ENCODE assay signal across 8 cellular contexts in the genomic region with DNA sequence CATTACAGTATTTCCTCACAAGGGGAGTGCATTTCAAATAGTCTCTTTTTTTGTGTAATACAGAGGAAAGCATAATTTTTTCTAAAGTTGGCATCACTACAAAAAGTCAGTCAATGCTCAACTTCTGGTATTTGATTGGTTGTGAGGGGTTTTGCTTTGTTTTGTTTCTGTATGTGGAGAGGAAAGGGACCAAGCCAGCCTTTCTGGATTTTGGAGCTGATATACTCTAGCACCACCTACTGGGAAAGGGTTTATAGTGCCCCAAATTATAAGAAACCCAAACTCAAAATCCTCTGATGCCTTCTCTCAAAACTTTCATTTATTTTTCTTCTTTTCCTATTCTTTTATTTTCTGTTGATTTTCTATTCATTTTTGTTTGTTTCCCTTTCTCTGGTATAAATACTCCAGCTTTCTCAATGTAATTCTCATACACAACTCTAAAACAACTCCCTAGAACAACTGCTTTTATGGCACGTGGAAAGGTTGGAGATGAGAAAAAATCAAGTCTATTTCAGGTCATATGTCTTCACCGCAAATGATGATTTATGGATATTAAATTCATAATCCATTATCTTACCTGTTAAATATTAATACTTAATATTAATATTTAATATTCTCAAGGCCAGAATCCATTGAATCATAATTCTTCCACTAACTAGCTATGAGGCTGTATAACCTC.
DNase-seq lines count a peak whose midpoint lies in the region; ATAC-seq, FAIRE-seq and TF ChIP-seq lines count a peak whose summit lies in the region.

No MANE protein-coding gene starts in this region.

- WGBS in prostate gland = 88% methylated on average over 2 of the region's 2 CpGs

- TF ChIP-seq CTCF in AG09309 (IDR thresholded peaks at IDR 0.05; ENCODE audit: control insufficient read depth, insufficient read depth, low read depth, low read length, missing control alignments) (peak; percentile 84), fibroblast of villous mesenchyme (IDR thresholded peaks at IDR 0.05; ENCODE audit: insufficient read depth, low read depth, low read length) (peak; percentile 87), prostate gland (IDR thresholded peaks at IDR 0.05) (peak; percentile 55 to 65 (median 62))

- H3K79me2 ChIP-seq in Karpas-422 (ENCODE audit: low read length) = no peaks in the 10 kb centered on the region

- no peaks in the 10 kb centered on the region for H3K36me3 Mint-ChIP-seq in activated T-helper 17 cell treated with anti-CD3 and anti-CD28 coated beads, Interleukin-2, amount 50 U/mL, for 72 hours (ENCODE audit: low read depth)

- no peaks in the 10 kb centered on the region for H3K9me2 ChIP-seq in Karpas-422 (replicated peaks; ENCODE audit: insufficient read depth, low read length)

- H3K4me2 ChIP-seq in Karpas-422 (ENCODE audit: low read depth, low read length, poor library complexity, severe bottlenecking) = no peak overlapping the region

- no peak overlapping the region for H3K27ac Mint-ChIP-seq in activated T-helper 17 cell treated with anti-CD3 and anti-CD28 coated beads, Interleukin-2, amount 50 U/mL, for 72 hours

- no peaks in the 10 kb centered on the region for H3K9me3 Mint-ChIP-seq in activated T-helper 17 cell treated with anti-CD3 and anti-CD28 coated beads, Interleukin-2, amount 50 U/mL, for 72 hours

- peak; percentile 83 for FAIRE-seq in GM18507 (lab: Jason Lieb, UNC)

- no peak overlapping the region for H2AFZ ChIP-seq in Karpas-422 (ENCODE audit: low read length)

- no peak overlapping the region for H3K9ac ChIP-seq in Karpas-422 (ENCODE audit: low read length)

- no peaks in the 10 kb centered on the region for H3K4me1 Mint-ChIP-seq in activated T-helper 17 cell treated with anti-CD3 and anti-CD28 coated beads, Interleukin-2, amount 50 U/mL, for 72 hours

- H3K9me3 ChIP-seq in Karpas-422 (ENCODE audit: low read length) = no peaks in the 10 kb centered on the region
- H3K9me3 ChIP-seq in prostate gland = no peaks in the 10 kb centered on the region

- H3K4me3 Mint-ChIP-seq in activated T-helper 17 cell treated with anti-CD3 and anti-CD28 coated beads, Interleukin-2, amount 50 U/mL, for 72 hours = no peak overlapping the region

- no peak overlapping the region for H3K27ac ChIP-seq in Karpas-422 (ENCODE audit: low read length)
- H3K27ac ChIP-seq in prostate gland = no peak overlapping the region

- H3K4me1 ChIP-seq in Karpas-422 (ENCODE audit: low read length) = no peaks in the 10 kb centered on the region
- H3K4me1 ChIP-seq in prostate gland (replicated peaks) = no peaks in the 10 kb centered on the region

- H4K20me1 ChIP-seq in Karpas-422 (ENCODE audit: insufficient read depth, low read depth, low read length) = no peaks in the 10 kb centered on the region

- TF ChIP-seq POLR2A in prostate gland (IDR thresholded peaks at IDR 0.05) = no peak

- ATAC-seq in HG02970 (IDR thresholded peaks at IDR 0.05; ENCODE audit: low FRiP score, unreplicated experiment) = no peak
- ATAC-seq in activated T-helper 17 cell treated with anti-CD3 and anti-CD28 coated beads, Interleukin-2, amount 50 U/mL, for 72 hours (replicated peaks) = no peak

- no peak overlapping the region for H3K4me3 ChIP-seq in AG09309 (ENCODE audit: control insufficient read depth, low read depth, low read length)
- no peak overlapping the region for H3K4me3 ChIP-seq in Karpas-422 (ENCODE audit: low read length)
- no peak overlapping the region for H3K4me3 ChIP-seq in fibroblast of villous mesenchyme (ENCODE audit: low read depth, low read length)
- H3K4me3 ChIP-seq in prostate gland = no peak overlapping the region

- intact Hi-C loops in prostate gland (cut with DNase I) = loop anchor here (2.0 to 10.0 kb wide), 5 partner anchors 45 to 807 kb away; no protein-coding TSS in a partner anchor

- DNase-seq in AG09309 (ENCODE audit: low read depth) = peak; percentile 33
- DNase-seq in GM18507 (ENCODE audit: extremely low spot score, insufficient read length, low read depth) = peak; percentile 1
- DNase-seq in Karpas-422 = peak; percentile 71
- DNase-seq in SKM-1 treated with dmso at 0.1 percent for 144 hours (lab: John Stamatoyannopoulos, UW; ENCODE audit: unreplicated experiment) = peak; percentile 1
- DNase-seq in fibroblast of villous mesenchyme (ENCODE audit: low read depth) = peak; percentile 69
- no peak for DNase-seq in prostate gland (ENCODE audit: low spot score)

- H3K27me3 Mint-ChIP-seq in activated T-helper 17 cell treated with anti-CD3 and anti-CD28 coated beads, Interleukin-2, amount 50 U/mL, for 72 hours = peaks cover 14% of the 10 kb centered on the region

- H3K27me3 ChIP-seq in Karpas-422 (ENCODE audit: low read length) (no peaks in the 10 kb centered on the region), prostate gland (replicated peaks; ENCODE audit: insufficient read depth) (no peaks in the 10 kb centered on the region)

- no peaks in the 10 kb centered on the region for H3K36me3 ChIP-seq in Karpas-422 (ENCODE audit: insufficient read depth, low read length)
- H3K36me3 ChIP-seq in prostate gland = no peaks in the 10 kb centered on the region
